8 cellular contexts compared by ENCODE assay signal in genomic region chr3:141686477-141687280, GRCh38. TPM values are rescaled to one million over a fixed set of nuclear protein-coding genes. Genes with fewer than 3 reads are reported as not detected.
DNase-seq lines count a peak whose midpoint lies in the region; ATAC-seq lines count a peak whose summit lies in the region.

No MANE protein-coding gene starts in this region.

- ATAC-seq in HG03135 (IDR thresholded peaks at IDR 0.05; ENCODE audit: unreplicated experiment), result no peak
- no peak for ATAC-seq in GM18502 (IDR thresholded peaks at IDR 0.05; ENCODE audit: poor library complexity, unreplicated experiment)

- no peaks in the 10 kb centered on the region; the same call in 1 of the 2 replicates for H3K36me3 ChIP-seq in H7 (replicated peaks; ENCODE audit: control insufficient read depth, insufficient read depth, low read length)

- H3K27me3 ChIP-seq in H7 (ENCODE audit: control insufficient read depth, insufficient read depth, low read length), result no peaks in the 10 kb centered on the region

- no peak overlapping the region for H3K4me3 ChIP-seq in H7 (ENCODE audit: insufficient read depth, low read depth, low read length)

- peak overlapping the region; percentile 38 for H3K27ac ChIP-seq in angular gyrus (ENCODE audit: low read depth, low read length)

- DNase-seq in DMS 273 treated with DMSO at 0.1 percent for 48 hours (lab: John Stamatoyannopoulos, UW), result peak; percentile 89
- DNase-seq in NCI-H2029 (lab: John Stamatoyannopoulos, UW), result peak; percentile 92
- peak in 48 of 51 donors; percentile 5 to 83 (median 54) for DNase-seq in hypothalamus (lab: John Stamatoyannopoulos, UW)
- DNase-seq in smooth muscle cell of the brain vasculature (ENCODE audit: low read depth, low spot score), result peak; percentile 39
- DNase-seq in H7, result no peak

RNA-seq across cellular contexts. Expression of gene RNF7, which starts 51.4 kb away (rescaled TPM):
- total RNA-seq in H7 (2014; rRNA removed; shearing (Covaris generic)), result 64.0 and 72.9 TPM in 2 replicates
